19 cellular contexts compared by ENCODE assay signal in genomic region chr6:150719099-150719767, GRCh38.
DNase-seq lines count a peak whose midpoint lies in the region; ATAC-seq and TF ChIP-seq lines count a peak whose summit lies in the region.
"Had no signal": no experiment of that assay in that cellular context is flagged by ENCODE, and none has a peak within 500 bp of the region (broad histone marks: within the 10 kb centered on the region; RNA-seq: fewer than 3 reads in every experiment).

No MANE protein-coding gene starts in this region.

- no CpG with 5 or more reads among the region's 7 CpGs for WGBS in trophoblast cell (ENCODE audit: extremely low coverage, insufficient coverage, insufficient read length)
- WGBS in psoas muscle, 3 donors = 50 to 57% (median 52%) methylated on average over 7 of the region's 7 CpGs

- H3K4me1 ChIP-seq in trophoblast cell (ENCODE audit: control insufficient read depth in 1 of 2, insufficient read depth in 2 of 2, low read length in 2 of 2) (peaks cover 18 to 30% of the 10 kb centered on the region in 2 experiments), psoas muscle (no peaks in the 10 kb centered on the region)

- H3K27ac ChIP-seq in trophoblast cell (ENCODE audit: low read depth, low read length) (peak overlapping the region; percentile 9), psoas muscle (no peak overlapping the region)
- H3K27ac ChIP-seq: thoracic aorta had no signal

- H3K4me2 ChIP-seq in trophoblast cell (ENCODE audit: low read length) = no peak overlapping the region

- peak overlapping the region; percentile 21 for H4K91ac ChIP-seq in trophoblast cell (ENCODE audit: low read depth, low read length)

- no peak overlapping the region for H3K9ac ChIP-seq in trophoblast cell (ENCODE audit: low read length)

- no peaks in the 10 kb centered on the region for H3K27me3 ChIP-seq in trophoblast cell (ENCODE audit: insufficient read depth, low read length)
- H3K27me3 ChIP-seq in psoas muscle (ENCODE audit: insufficient read depth in 3 of 3, low read length in 2 of 3) = peaks cover 0 to 2% (median 0%) of the 10 kb centered on the region in 3 donors

- H4K12ac ChIP-seq in trophoblast cell (ENCODE audit: low read depth, low read length) = no peak overlapping the region

- peak overlapping the region; percentile 4 for H2AFZ ChIP-seq in trophoblast cell (ENCODE audit: insufficient read depth, low read length, poor library complexity)

- intact Hi-C loops in psoas muscle (cut with DNase I) = no loop called here

- H3K79me1 ChIP-seq in trophoblast cell (ENCODE audit: low read length) = peaks cover 21% of the 10 kb centered on the region

- H2AK5ac ChIP-seq in trophoblast cell (ENCODE audit: low read length) = no peak overlapping the region

- no peak overlapping the region for H3K18ac ChIP-seq in trophoblast cell (ENCODE audit: low read length)

- no peaks in the 10 kb centered on the region for H3K9me3 ChIP-seq in trophoblast cell (ENCODE audit: insufficient read depth, low read depth, low read length)
- H3K9me3 ChIP-seq in psoas muscle = no peaks in the 10 kb centered on the region
- H3K9me3 ChIP-seq: thoracic aorta had no signal

- H3K23ac ChIP-seq in trophoblast cell (ENCODE audit: low read length) = no peak overlapping the region

- H3K4me3 ChIP-seq in trophoblast cell (ENCODE audit: low read depth, low read length) = no peak overlapping the region
- H3K4me3 ChIP-seq in psoas muscle = no peak overlapping the region
- H3K4me3 ChIP-seq: thoracic aorta had no signal

- H3K4ac ChIP-seq in trophoblast cell (ENCODE audit: low read depth, low read length) = peak overlapping the region; percentile 5

- H2BK120ac ChIP-seq in trophoblast cell (ENCODE audit: insufficient read depth, low read length, poor library complexity) = peak overlapping the region; percentile 60

- H2BK5ac ChIP-seq in trophoblast cell (ENCODE audit: low read depth, low read length, poor library complexity) = peak overlapping the region; percentile 61

- no peak for TF ChIP-seq CTCF in psoas muscle (IDR thresholded peaks at IDR 0.05)

- DNase-seq in Daoy (ENCODE audit: low read depth) = peak; percentile 31
- peak; percentile 45 for DNase-seq in NCI-H345 (lab: John Stamatoyannopoulos, UW)
- DNase-seq in dermis blood vessel endothelial cell = peak; percentile 34
- DNase-seq in trophoblast cell = no peak
- no peak for DNase-seq in AG08395 (ENCODE audit: low spot score)
- DNase-seq in GDM1 (lab: John Stamatoyannopoulos, UW) = no peak
- DNase-seq in psoas muscle = no peak
- DNase-seq: activated CD8-positive, alpha-beta T cell treated with anti-CD3 and anti-CD28 coated beads for 36 hours; activated T-cell treated with anti-CD3 and anti-CD28 coated beads, Interleukin-2, amount 50 U/mL, for 72 hours; effector memory CD8-positive, alpha-beta T cell; EL; H7; left ventricle myocardium superior; NCI-H446; stimulated activated CD4-positive, alpha-beta T cell treated with anti-CD3 and anti-CD28 coated beads, Interleukin-2, amount 100 ng/mL, for 48 hours had no signal

- H3K79me2 ChIP-seq in trophoblast cell (ENCODE audit: control insufficient read depth, insufficient read depth, low read length, poor library complexity) = no peaks in the 10 kb centered on the region

- no peak overlapping the region for H3K14ac ChIP-seq in trophoblast cell (ENCODE audit: low read length)

- ATAC-seq in GM21528 (IDR thresholded peaks at IDR 0.05; ENCODE audit: low FRiP score, unreplicated experiment) = no peak
- no peak for ATAC-seq in psoas muscle
- ATAC-seq: activated CD8-positive, alpha-beta T cell treated with anti-CD3 and anti-CD28 coated beads for 36 hours; activated T-cell treated with anti-CD3 and anti-CD28 coated beads, Interleukin-2, amount 50 U/mL, for 72 hours; effector memory CD8-positive, alpha-beta T cell; HepG2; left ventricle myocardium superior; sciatic nerve had no signal

- no peaks in the 10 kb centered on the region for H3K36me3 ChIP-seq in trophoblast cell (ENCODE audit: control insufficient read depth in 1 of 2, insufficient read depth in 2 of 2, low read length in 2 of 2)
- no peaks in the 10 kb centered on the region for H3K36me3 ChIP-seq in psoas muscle (ENCODE audit: insufficient read depth in 1 of 2, low read depth in 1 of 2)
- H3K36me3 ChIP-seq: thoracic aorta had no signal

- peak overlapping the region; percentile 13 for H4K8ac ChIP-seq in trophoblast cell (ENCODE audit: low read depth, low read length)

- H2BK12ac ChIP-seq in trophoblast cell (ENCODE audit: low read length) = peak overlapping the region; percentile 83

Comparison
In these comparisons a context has a peak if more than half of its experiments do, and no peak if none do; other contexts are left out.
1. DNase-seq: peak in Daoy (single experiment), NCI-H345 (single experiment) and dermis blood vessel endothelial cell (single experiment); none in trophoblast cell (0 of 2), AG08395 (single experiment), GDM1 (single experiment) and psoas muscle (0 of 2).